In the genomic region with DNA sequence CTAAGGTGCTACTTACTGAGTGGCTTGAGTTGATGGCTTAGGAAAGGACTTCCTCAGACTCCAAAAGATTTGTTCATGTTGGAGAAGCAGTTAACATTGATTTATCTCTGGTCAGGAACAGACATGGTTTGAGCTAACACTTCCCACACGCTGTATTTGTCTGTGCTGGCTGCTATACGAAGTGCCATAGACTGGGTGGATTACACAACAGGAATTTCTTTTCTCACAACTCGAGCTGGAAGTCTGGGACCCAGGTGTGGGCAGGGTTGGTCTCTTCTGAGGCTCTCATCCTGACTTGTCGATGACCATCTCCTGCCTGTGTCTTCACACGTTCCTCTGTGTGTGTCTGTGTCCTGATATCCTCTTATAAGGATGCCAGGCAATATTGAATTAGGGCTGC, we compare ENCODE assay signal across 25 cellular contexts.
A peak's percentile ranks its signal among the peaks of the same experiment; 100 is the strongest.
DNase-seq lines count a peak whose midpoint lies in the region; FAIRE-seq and TF ChIP-seq lines count a peak whose summit lies in the region.
"Had no signal": no experiment of that assay in that cellular context is flagged by ENCODE, and none has a peak within 500 bp of the region (broad histone marks: within the 10 kb centered on the region; RNA-seq: fewer than 3 reads in every experiment).

No MANE protein-coding gene starts in this region.

- H3K27ac Mint-ChIP-seq in nephron = peak overlapping the region in 2 of 3 experiments; percentile 26 to 52
- peak overlapping the region; percentile 25 for H3K27ac Mint-ChIP-seq in progenitor cell of endocrine pancreas
- H3K27ac Mint-ChIP-seq: CD14-positive monocyte; CD4-positive, alpha-beta T cell; CD8-positive, alpha-beta memory T cell had no signal

- H3K79me2 ChIP-seq in GM23248 (ENCODE audit: insufficient read depth) = no peaks in the 10 kb centered on the region

- H3K4me3 Mint-ChIP-seq in nephron (no peak overlapping the region), progenitor cell of endocrine pancreas (ENCODE audit: low read depth) (no peak overlapping the region)
- H3K4me3 Mint-ChIP-seq: CD4-positive, alpha-beta T cell; CD8-positive, alpha-beta memory T cell had no signal

- intact Hi-C loops in esophagus muscularis mucosa (cut with DNase I) = no loop called here

- FAIRE-seq in urothelium cell line (lab: Jason Lieb, UNC) (peak; percentile 23), small intestine (lab: Jason Lieb, UNC) (no peak)
- FAIRE-seq: A549, D721Med, GM12878, GM19239, H1 had no signal

- H3K4me2 ChIP-seq in GM23248 (ENCODE audit: unreplicated experiment) = no peak overlapping the region
- H3K4me2 ChIP-seq: A549 had no signal

- no peak overlapping the region for H3K27ac ChIP-seq in esophagus muscularis mucosa (replicated peaks in 1 of 4)
- no peak overlapping the region for H3K27ac ChIP-seq in small intestine (ENCODE audit: low read depth in 1 of 2, low read length in 1 of 2)
- no peak overlapping the region for H3K27ac ChIP-seq in GM23248
- H3K27ac ChIP-seq: A549; BLaER1 treated with 17β-estradiol and CSF1 and Interleukin-3, amounts not matched to agents 10 nM and 100 nM had no signal

- H2AFZ ChIP-seq in GM23248 = no peak overlapping the region

- H3K27me3 Mint-ChIP-seq in nephron (ENCODE audit: low read depth) (peaks cover 5% of the 10 kb centered on the region), progenitor cell of endocrine pancreas (peaks cover 7% of the 10 kb centered on the region)

- no peak for TF ChIP-seq POLR2A in esophagus muscularis mucosa (IDR thresholded peaks at IDR 0.05; ENCODE audit: low read depth)

- H3K4me3 ChIP-seq in esophagus muscularis mucosa = no peak overlapping the region
- H3K4me3 ChIP-seq in small intestine (ENCODE audit: low read depth in 1 of 2, low read length in 2 of 2) = no peak overlapping the region
- no peak overlapping the region for H3K4me3 ChIP-seq in GM23248
- H3K4me3 ChIP-seq: A549; BLaER1 treated with 17β-estradiol and CSF1 and Interleukin-3, amounts not matched to agents 10 nM and 100 nM; GM12878 had no signal

- no peaks in the 10 kb centered on the region for H4K20me1 ChIP-seq in GM23248 (ENCODE audit: insufficient read depth)
- H4K20me1 ChIP-seq: BLaER1 treated with 17β-estradiol and CSF1 and Interleukin-3, amounts not matched to agents 10 nM and 100 nM had no signal

- H3K9me3 Mint-ChIP-seq in nephron (no peaks in the 10 kb centered on the region), progenitor cell of endocrine pancreas (ENCODE audit: low read depth) (peaks cover 4% of the 10 kb centered on the region)
- H3K9me3 Mint-ChIP-seq: CD4-positive, alpha-beta T cell; CD8-positive, alpha-beta memory T cell had no signal

- 72% methylated on average over 5 of the region's 5 CpGs for WGBS in esophagus muscularis mucosa
- 77 to 83% (median 79%) methylated on average over 5 of the region's 5 CpGs for WGBS in small intestine, 3 donors
- WGBS in GM23248 (ENCODE audit: low coverage in 1 of 2, low lambda C conversion rate in 2 of 2, missing lambda C conversion rate in 2 of 2), 2 experiments = 19% methylated on average over 5 of the region's 5 CpGs

- DNase-seq in esophagus muscularis mucosa (ENCODE audit: extremely low spot score) (peak; percentile 57), progenitor cell of endocrine pancreas (ENCODE audit: low spot score, unreplicated experiment) (no peak), urothelium cell line (ENCODE audit: low spot score) (no peak), small intestine (no peak), germinal center (ENCODE audit: low spot score) (no peak), GM23248 (no peak)
- DNase-seq: 8988T; ACHN; BE2C; CD4-positive, alpha-beta T cell; CD8-positive, alpha-beta memory T cell; DMS 273 treated with DMSO at 0.1 percent for 48 hours; DMS79; EL; GDM1; H7; HCEC 1CT had no signal

- no peaks in the 10 kb centered on the region for H3K36me3 Mint-ChIP-seq in nephron (ENCODE audit: low read depth)
- H3K36me3 Mint-ChIP-seq in progenitor cell of endocrine pancreas (ENCODE audit: insufficient read depth) = no peaks in the 10 kb centered on the region
- H3K36me3 Mint-ChIP-seq: CD14-positive monocyte had no signal

- no peaks in the 10 kb centered on the region for H3K9me3 ChIP-seq in esophagus muscularis mucosa
- no peaks in the 10 kb centered on the region for H3K9me3 ChIP-seq in small intestine (ENCODE audit: control insufficient read depth, low read depth)
- no peaks in the 10 kb centered on the region for H3K9me3 ChIP-seq in GM23248 (ENCODE audit: low read depth)
- H3K9me3 ChIP-seq: A549, BE2C had no signal

- no peaks in the 10 kb centered on the region for H3K36me3 ChIP-seq in esophagus muscularis mucosa
- H3K36me3 ChIP-seq in small intestine (ENCODE audit: control insufficient read depth in 2 of 2, insufficient read depth in 2 of 2, low read length in 2 of 2) = no peaks in the 10 kb centered on the region
- H3K36me3 ChIP-seq in GM23248 (ENCODE audit: low read depth) = no peaks in the 10 kb centered on the region
- H3K36me3 ChIP-seq: BE2C; BLaER1 treated with 17β-estradiol and CSF1 and Interleukin-3, amounts not matched to agents 10 nM and 100 nM had no signal

- TF ChIP-seq CTCF in esophagus muscularis mucosa (IDR thresholded peaks at IDR 0.05) = no peak
- TF ChIP-seq CTCF in nephron (IDR thresholded peaks at IDR 0.05; ENCODE audit: unreplicated experiment in 3 of 3) = no peak
- TF ChIP-seq CTCF in progenitor cell of endocrine pancreas (IDR thresholded peaks at IDR 0.05; ENCODE audit: unreplicated experiment) = no peak

- in situ Hi-C loops in GM23248 (cut with MboI) = no loop called here

- peaks cover 14% of the 10 kb centered on the region for H3K4me1 Mint-ChIP-seq in nephron
- peaks cover 5% of the 10 kb centered on the region for H3K4me1 Mint-ChIP-seq in progenitor cell of endocrine pancreas (ENCODE audit: low read depth)
- H3K4me1 Mint-ChIP-seq: CD8-positive, alpha-beta memory T cell had no signal

- no peak overlapping the region for H3K9ac ChIP-seq in GM23248
- H3K9ac ChIP-seq: BLaER1 treated with 17β-estradiol and CSF1 and Interleukin-3, amounts not matched to agents 10 nM and 100 nM had no signal

- TF ChIP-seq EP300 in esophagus muscularis mucosa (IDR thresholded peaks at IDR 0.05) = no peak

- H3K9me2 ChIP-seq in GM23248 (ENCODE audit: insufficient read depth) = no peaks in the 10 kb centered on the region

- H3K4me1 ChIP-seq in esophagus muscularis mucosa (no peaks in the 10 kb centered on the region), small intestine (ENCODE audit: control insufficient read depth in 2 of 2, insufficient read depth in 1 of 2, low read depth in 1 of 2, low read length in 1 of 2) (no peaks in the 10 kb centered on the region), GM23248 (ENCODE audit: insufficient read depth) (no peaks in the 10 kb centered on the region)
- H3K4me1 ChIP-seq: A549, BE2C had no signal

- H3F3A ChIP-seq in GM23248 (ENCODE audit: insufficient read depth) = no peaks in the 10 kb centered on the region

- H3K27me3 ChIP-seq in esophagus muscularis mucosa = peaks cover 0 to 6% (median 0%) of the 10 kb centered on the region in 4 donors
- H3K27me3 ChIP-seq in small intestine (ENCODE audit: control insufficient read depth in 2 of 2, insufficient read depth in 2 of 2, low read length in 2 of 2) = no peaks in the 10 kb centered on the region
- H3K27me3 ChIP-seq in GM23248 (replicated peaks; ENCODE audit: insufficient read depth) = peaks cover 36% of the 10 kb centered on the region
- H3K27me3 ChIP-seq: BE2C; BLaER1 treated with 17β-estradiol and CSF1 and Interleukin-3, amounts not matched to agents 10 nM and 100 nM had no signal
